Comparison of ENCODE assay signal across 1 cellular context in genomic region chr2:127591221-127591923, GRCh38.
TF ChIP-seq lines count a peak whose summit lies in the region.

No MANE protein-coding gene starts in this region.

TF ChIP-seq in HepG2, 621 proteins besides CTCF, POLR2A, EP300 and RAD21 (continued from another document and continues in another):
- TF ChIP-seq ZBTB40 (IDR thresholded peaks at IDR 0.05) (no peak), ZBTB40 (CRISPR knock-in tag; IDR thresholded peaks at IDR 0.05) (no peak), FLYWCH1 (CRISPR knock-in tag; IDR thresholded peaks at IDR 0.05) (no peak), HDAC1 (CRISPR knock-in tag; IDR thresholded peaks at IDR 0.05) (peak; percentile 33; the same call in 1 of the 2 replicates), HIVEP1 (CRISPR knock-in tag; IDR thresholded peaks at IDR 0.05) (peak; percentile 67; the same call in 1 of the 2 replicates), GABPA (IDR thresholded peaks at IDR 0.05; ENCODE audit: low read depth, low read length) (no peak), GABPA (CRISPR knock-in tag; IDR thresholded peaks at IDR 0.05; ENCODE audit: low read depth) (no peak), ZIK1 (CRISPR knock-in tag; IDR thresholded peaks at IDR 0.05; ENCODE audit: borderline replicate concordance, low read depth) (no peak), E2F1 (CRISPR knock-in tag; IDR thresholded peaks at IDR 0.05) (no peak), ZBTB3 (CRISPR knock-in tag; IDR thresholded peaks at IDR 0.05; ENCODE audit: borderline replicate concordance, low read depth) (no peak), ZMAT5 (CRISPR knock-in tag; IDR thresholded peaks at IDR 0.05; ENCODE audit: borderline replicate concordance, low read depth) (no peak), ELF4 (CRISPR knock-in tag; IDR thresholded peaks at IDR 0.05; ENCODE audit: borderline replicate concordance) (no peak), TFAP4 (IDR thresholded peaks at IDR 0.05; ENCODE audit: borderline replicate concordance, low read depth) (no peak), HIC2 (CRISPR knock-in tag; IDR thresholded peaks at IDR 0.05; ENCODE audit: low read depth) (no peak), ZNF710 (CRISPR knock-in tag; IDR thresholded peaks at IDR 0.05; ENCODE audit: borderline replicate concordance) (0 out of 2 replicates have a peak, but pooled peaks have one; percentile 42), GATAD1 (CRISPR knock-in tag; IDR thresholded peaks at IDR 0.05) (no peak; the same call in 1 of the 2 replicates), ZNF552 (CRISPR knock-in tag; IDR thresholded peaks at IDR 0.05; ENCODE audit: borderline replicate concordance) (no peak), XRCC5 (optimal IDR thresholded peaks at IDR 0.05; ENCODE audit: low read length) (peak; percentile 96), EZH2 (conservative IDR thresholded peaks at IDR 0.05; ENCODE audit: low read depth, low read length) (no peak), ZSCAN21 (CRISPR knock-in tag; IDR thresholded peaks at IDR 0.05; ENCODE audit: borderline replicate concordance) (no peak), ZNF180 (CRISPR knock-in tag; IDR thresholded peaks at IDR 0.05; ENCODE audit: borderline replicate concordance, low read depth) (no peak), PLSCR1 (CRISPR knock-in tag; IDR thresholded peaks at IDR 0.05; ENCODE audit: borderline replicate concordance) (no peak), RCOR2 (CRISPR knock-in tag; IDR thresholded peaks at IDR 0.05) (no peak), SMYD3 (CRISPR knock-in tag; IDR thresholded peaks at IDR 0.05) (no peak), ZNF597 (CRISPR knock-in tag; IDR thresholded peaks at IDR 0.05) (no peak), HMG20A (CRISPR knock-in tag; IDR thresholded peaks at IDR 0.05; ENCODE audit: borderline replicate concordance) (no peak), TRIM22 (IDR thresholded peaks at IDR 0.05) (no peak), THAP11 (CRISPR knock-in tag; IDR thresholded peaks at IDR 0.05) (peak; percentile 68; the same call in 1 of the 2 replicates), ZNF674 (CRISPR knock-in tag; IDR thresholded peaks at IDR 0.05; ENCODE audit: low read depth) (no peak)
